1 cellular context compared by ENCODE assay signal in the genomic region with DNA sequence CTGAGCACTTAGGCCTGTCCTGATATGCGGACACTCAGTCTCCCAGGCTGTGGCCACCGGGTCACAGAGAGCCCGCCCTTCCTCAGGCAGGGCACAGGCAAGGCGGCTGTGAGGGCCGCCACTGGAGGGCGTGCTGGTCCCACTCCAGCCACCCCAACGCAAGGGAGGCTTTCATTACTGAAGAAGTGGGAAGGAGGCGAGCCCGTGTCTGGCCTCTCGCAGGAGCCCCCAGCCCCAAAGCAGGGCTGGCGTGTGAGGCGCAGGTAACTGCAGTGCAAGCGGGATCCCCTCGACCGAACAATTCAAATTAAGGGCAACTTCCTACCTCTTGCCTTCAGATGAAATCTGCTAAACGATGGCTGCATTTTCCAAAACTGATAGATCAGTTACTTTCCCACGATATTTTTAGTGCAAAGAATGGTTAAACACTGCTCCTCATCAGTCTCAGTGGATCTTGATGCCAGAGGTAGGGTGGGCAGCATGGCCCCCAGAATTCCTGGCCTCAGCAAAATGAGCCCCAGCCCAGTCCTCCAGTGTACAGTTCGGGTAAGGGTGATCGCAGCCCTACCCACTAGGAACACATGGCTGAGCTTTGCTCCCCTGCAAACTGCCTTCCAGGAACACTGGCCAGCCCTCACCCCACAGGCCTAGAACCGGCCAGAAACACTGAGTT.
TF ChIP-seq lines count a peak whose summit lies in the region.

No MANE protein-coding gene starts in this region.

TF ChIP-seq in endothelial cell of umbilical vein, 7 proteins besides CTCF, POLR2A, EP300 and RAD21:
- TF ChIP-seq POLR2AphosphoS5 (IDR thresholded peaks at IDR 0.05; ENCODE audit: insufficient read depth, low read depth, low read length): no peak
- no peak for TF ChIP-seq GATA2 (IDR thresholded peaks at IDR 0.05; ENCODE audit: insufficient read depth, insufficient read length, low read depth, low read length)
- no peak for TF ChIP-seq EZH2 (IDR thresholded peaks at IDR 0.05; ENCODE audit: borderline replicate concordance, low read depth, low read length, severe bottlenecking)
- no peak for TF ChIP-seq JUN (IDR thresholded peaks at IDR 0.05; ENCODE audit: borderline replicate concordance, insufficient read depth, insufficient read length, low read depth)
- TF ChIP-seq FOS (IDR thresholded peaks at IDR 0.05; ENCODE audit: borderline replicate concordance, insufficient read depth, low read length): no peak
- TF ChIP-seq, protein P1, sequence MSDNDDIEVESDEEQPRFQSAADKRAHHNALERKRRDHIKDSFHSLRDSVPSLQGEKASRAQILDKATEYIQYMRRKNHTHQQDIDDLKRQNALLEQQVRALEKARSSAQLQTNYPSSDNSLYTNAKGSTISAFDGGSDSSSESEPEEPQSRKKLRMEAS (IDR thresholded peaks at IDR 0.05; ENCODE audit: insufficient read depth, insufficient read length): no peak
- no peak for TF ChIP-seq MYC (IDR thresholded peaks at IDR 0.05; ENCODE audit: low read depth, low read length)
